In the genomic region with DNA sequence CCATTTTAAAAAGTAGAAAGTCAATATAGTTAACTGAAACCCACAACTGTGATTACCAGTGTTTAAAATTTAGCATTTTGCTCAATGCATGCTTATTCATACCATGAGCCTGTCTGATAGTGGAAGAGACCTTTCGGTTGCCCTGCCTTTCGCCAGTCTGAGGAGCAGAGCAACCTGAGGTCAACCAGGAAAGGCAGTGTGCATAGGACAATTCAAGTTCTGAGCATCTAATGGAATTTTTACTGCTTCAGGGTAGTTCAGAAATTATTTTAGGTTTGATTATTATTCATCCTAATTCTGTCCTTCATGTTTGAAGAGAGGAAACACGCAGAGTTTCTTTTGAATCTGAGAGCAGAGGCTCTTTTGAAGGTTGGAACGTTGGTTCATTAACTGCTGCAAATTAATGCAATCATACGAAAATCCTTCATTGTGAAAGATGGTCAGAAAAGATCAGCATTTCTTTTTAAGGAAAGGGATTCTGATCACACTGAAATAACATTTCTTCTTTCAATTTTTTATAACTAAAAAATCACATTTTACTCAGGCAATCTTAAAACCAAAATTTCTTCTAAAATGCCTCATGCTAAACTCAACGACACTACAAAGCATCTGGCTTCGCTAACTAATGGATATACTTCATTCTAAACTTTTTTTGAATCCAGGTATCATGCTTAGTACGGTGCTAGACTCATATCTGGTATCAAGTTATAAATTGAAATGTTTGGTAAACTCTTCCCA, we compare ENCODE assay signal across 10 cellular contexts.
DNase-seq lines count a peak whose midpoint lies in the region; ATAC-seq and TF ChIP-seq lines count a peak whose summit lies in the region.
"Had no signal": no experiment of that assay in that cellular context is flagged by ENCODE, and none has a peak within 500 bp of the region (broad histone marks: within the 10 kb centered on the region; RNA-seq: fewer than 3 reads in every experiment).

No MANE protein-coding gene starts in this region.

- H3K9me3 ChIP-seq in muscle layer of colon (ENCODE audit: low read length) = no peaks in the 10 kb centered on the region
- no peaks in the 10 kb centered on the region for H3K9me3 ChIP-seq in transverse colon

- H3K9ac ChIP-seq in muscle layer of colon (ENCODE audit: low read length) = no peak overlapping the region

- peaks cover 74% of the 10 kb centered on the region for H3K4me1 Mint-ChIP-seq in activated naive CD4-positive, alpha-beta T cell treated with anti-CD3 and anti-CD28 coated beads for 36 hours (ENCODE audit: low read depth)
- H3K4me1 Mint-ChIP-seq in activated naive CD8-positive, alpha-beta T cell treated with anti-CD3 and anti-CD28 coated beads for 36 hours = peaks cover 77% of the 10 kb centered on the region

- H3K36me3 Mint-ChIP-seq in activated naive CD4-positive, alpha-beta T cell treated with anti-CD3 and anti-CD28 coated beads for 36 hours (ENCODE audit: low read depth) = no peaks in the 10 kb centered on the region
- H3K36me3 Mint-ChIP-seq in activated naive CD8-positive, alpha-beta T cell treated with anti-CD3 and anti-CD28 coated beads for 36 hours = peaks cover 17% of the 10 kb centered on the region

- H3K36me3 ChIP-seq in muscle layer of colon (ENCODE audit: insufficient read depth, low read length) (no peaks in the 10 kb centered on the region), transverse colon (no peaks in the 10 kb centered on the region)
- H3K36me3 ChIP-seq: WERI-Rb-1 had no signal

- intact Hi-C loops in activated naive CD4-positive, alpha-beta T cell treated with anti-CD3 and anti-CD28 coated beads for 36 hours (cut with micrococcal nuclease) = loop anchor here (1.0 to 5.0 kb wide), 7 partner anchors 187 to 1907 kb away; a partner anchor contains a TSS
- intact Hi-C loops in transverse colon (cut with DNase I; ENCODE audit: low total_unique reads) = no loop called here

- no peaks in the 10 kb centered on the region for H3K9me3 Mint-ChIP-seq in activated naive CD4-positive, alpha-beta T cell treated with anti-CD3 and anti-CD28 coated beads for 36 hours
- no peaks in the 10 kb centered on the region for H3K9me3 Mint-ChIP-seq in activated naive CD8-positive, alpha-beta T cell treated with anti-CD3 and anti-CD28 coated beads for 36 hours

- no peak for TF ChIP-seq EP300 in transverse colon (IDR thresholded peaks at IDR 0.05; ENCODE audit: low read depth)

- no peak for DNase-seq in activated naive CD4-positive, alpha-beta T cell treated with anti-CD3 and anti-CD28 coated beads for 36 hours
- DNase-seq in activated naive CD4-positive, alpha-beta T cell treated with anti-CD3 and anti-CD28 coated beads, Interleukin-2, amount 50 U/mL, for 16 hours = no peak
- DNase-seq in activated naive CD8-positive, alpha-beta T cell treated with anti-CD3 and anti-CD28 coated beads for 36 hours = peak; percentile 30
- DNase-seq in transverse colon (no peak), DMS79 treated with DMSO at 0.1 percent for 48 hours (lab: John Stamatoyannopoulos, UW) (no peak)
- DNase-seq: GOT3, WERI-Rb-1 had no signal

- TF ChIP-seq CTCF in transverse colon (IDR thresholded peaks at IDR 0.05) = no peak

- no peaks in the 10 kb centered on the region for H3K27me3 ChIP-seq in muscle layer of colon (ENCODE audit: control insufficient read depth in 1 of 2, insufficient read depth in 2 of 2, low read length in 2 of 2)
- no peaks in the 10 kb centered on the region for H3K27me3 ChIP-seq in transverse colon

- H3K4me3 Mint-ChIP-seq in activated naive CD4-positive, alpha-beta T cell treated with anti-CD3 and anti-CD28 coated beads for 36 hours = peak overlapping the region; percentile 61
- H3K4me3 Mint-ChIP-seq in activated naive CD8-positive, alpha-beta T cell treated with anti-CD3 and anti-CD28 coated beads for 36 hours = peak overlapping the region; percentile 73

- no peak overlapping the region for H3K4me3 ChIP-seq in muscle layer of colon (ENCODE audit: low read depth in 1 of 2, low read length in 2 of 2)
- H3K4me3 ChIP-seq in transverse colon = no peak overlapping the region

- CTCF ChIA-PET in activated naive CD4-positive, alpha-beta T cell treated with anti-CD3 and anti-CD28 coated beads for 36 hours (lab: Charles Lee) = no interaction called here

- peaks cover 17% of the 10 kb centered on the region for H3K4me1 ChIP-seq in muscle layer of colon (ENCODE audit: insufficient read depth, low read length)
- peaks cover 2 to 50% (median 6%) of the 10 kb centered on the region in 4 donors for H3K4me1 ChIP-seq in transverse colon

- WGBS in transverse colon (ENCODE audit: low coverage in 1 of 2), 2 donors = 53 to 61% methylated on average over 8 of the region's 8 CpGs

- peak overlapping the region; percentile 83 for H3K27ac Mint-ChIP-seq in activated naive CD4-positive, alpha-beta T cell treated with anti-CD3 and anti-CD28 coated beads for 36 hours
- H3K27ac Mint-ChIP-seq in activated naive CD8-positive, alpha-beta T cell treated with anti-CD3 and anti-CD28 coated beads for 36 hours = peak overlapping the region; percentile 96

- H3K27ac ChIP-seq in muscle layer of colon (ENCODE audit: low read depth, low read length) (peak overlapping the region; percentile 40), transverse colon (peak overlapping the region; percentile 61 to 69 (median 67))
- H3K27ac ChIP-seq: WERI-Rb-1 had no signal

- no peaks in the 10 kb centered on the region for H3K27me3 Mint-ChIP-seq in activated naive CD4-positive, alpha-beta T cell treated with anti-CD3 and anti-CD28 coated beads for 36 hours (ENCODE audit: low read depth)
- H3K27me3 Mint-ChIP-seq in activated naive CD8-positive, alpha-beta T cell treated with anti-CD3 and anti-CD28 coated beads for 36 hours = no peaks in the 10 kb centered on the region

- in situ Hi-C loops in transverse colon (cut with MboI; ENCODE audit: low pct_ligation_motif_present in 1 of 4, low pct_unique_long_range_greater_than_20kb in 1 of 4, low sequenced_read_pairs in 3 of 4) = no loop called here

- TF ChIP-seq POLR2A in transverse colon (IDR thresholded peaks at IDR 0.05) = no peak

- ATAC-seq in GM21381 (IDR thresholded peaks at IDR 0.05; ENCODE audit: unreplicated experiment) (no peak), GM21786 (IDR thresholded peaks at IDR 0.05; ENCODE audit: unreplicated experiment) (no peak)
